Comparison of ENCODE assay signal across 29 cellular contexts in the genomic region with DNA sequence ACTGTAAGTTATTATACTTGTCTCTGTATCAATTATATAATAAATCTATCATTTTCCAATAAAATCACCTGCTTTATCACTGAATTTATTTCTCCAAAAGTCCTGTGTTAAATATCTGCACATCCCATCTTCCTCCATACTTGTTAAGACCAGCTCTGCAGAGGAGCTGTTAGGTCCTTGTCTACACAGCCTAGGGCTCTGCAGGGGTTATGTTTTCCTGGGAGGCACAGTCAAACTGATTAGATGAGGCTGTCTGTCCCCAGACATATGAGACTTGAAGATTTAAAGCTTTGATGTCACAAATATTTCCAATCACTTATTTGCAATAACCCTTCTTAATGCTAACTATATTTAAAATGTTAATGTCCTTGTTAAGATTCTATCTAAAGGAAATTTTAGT.
"Had no signal": no experiment of that assay in that cellular context is flagged by ENCODE, and none has a peak within 500 bp of the region (broad histone marks: within the 10 kb centered on the region; RNA-seq: fewer than 3 reads in every experiment).

No MANE protein-coding gene starts in this region.

- H3K36me3 ChIP-seq: brain microvascular endothelial cell, esophagus squamous epithelium, gastroesophageal sphincter, heart right ventricle had no signal

- H3K27ac Mint-ChIP-seq: activated CD4-positive, alpha-beta memory T cell treated with anti-CD3 and anti-CD28 coated beads, Interleukin-2, amount 10 ng/mL, durations not matched to agents 7 days and 5 days; activated CD4-positive, alpha-beta T cell treated with anti-CD3 and anti-CD28 coated beads, Interleukin-2, amount 10 ng/mL, durations not matched to agents 7 days and 5 days; activated naive CD8-positive, alpha-beta T cell; activated T-cell treated with anti-CD3 and anti-CD28 coated beads, Interleukin-2, amount 50 U/mL, for 24 hours; activated T-helper 17 cell treated with anti-CD3 and anti-CD28 coated beads, Interleukin-2, amount 50 U/mL, for 72 hours; effector memory CD8-positive, alpha-beta T cell had no signal

- H2AFZ ChIP-seq: hepatocyte had no signal

- DNase-seq: activated CD4-positive, alpha-beta memory T cell treated with anti-CD3 and anti-CD28 coated beads, Interleukin-2, amount 10 ng/mL, durations not matched to agents 7 days and 5 days; activated CD4-positive, alpha-beta T cell treated with anti-CD3 and anti-CD28 coated beads for 1 hour; activated CD4-positive, alpha-beta T cell treated with anti-CD3 and anti-CD28 coated beads for 4 hours; activated CD4-positive, alpha-beta T cell treated with anti-CD3 and anti-CD28 coated beads, Interleukin-2, amount 10 ng/mL, durations not matched to agents 7 days and 5 days; activated CD4-positive, alpha-beta T cell treated with anti-CD3 and anti-CD28 coated beads, Interleukin-2, amount 50 U/mL, for 4 hours; activated CD8-positive, alpha-beta memory T cell treated with anti-CD3 and anti-CD28 coated beads, Interleukin-2, amount 50 U/mL, for 48 hours; activated effector memory CD4-positive, alpha-beta T cell treated with Interleukin-2 at 50 U/mL for 16 hours; activated gamma-delta T cell treated with Interleukin-2 at 50 U/mL for 16 hours; activated naive CD4-positive, alpha-beta T cell treated with anti-CD3 and anti-CD28 coated beads, Interleukin-2, amount 50 U/mL, for 16 hours; activated naive CD4-positive, alpha-beta T cell treated with Interleukin-2 at 50 U/mL for 16 hours; activated T-cell treated with anti-CD3 and anti-CD28 coated beads for 4 hours; activated T-cell treated with anti-CD3 and anti-CD28 coated beads, Interleukin-2, amount 50 U/mL, for 24 hours; amniotic stem cell; anterior cingulate cortex; brain microvascular endothelial cell; cortex of kidney; dermis blood vessel endothelial cell; effector CD4-positive, alpha-beta T cell; effector memory CD8-positive, alpha-beta T cell; esophagus squamous epithelium; foreskin melanocyte; heart right ventricle; T-helper 2 cell had no signal

- H3K4me3 Mint-ChIP-seq: activated CD4-positive, alpha-beta memory T cell treated with anti-CD3 and anti-CD28 coated beads, Interleukin-2, amount 10 ng/mL, durations not matched to agents 7 days and 5 days; activated CD4-positive, alpha-beta T cell treated with anti-CD3 and anti-CD28 coated beads, Interleukin-2, amount 10 ng/mL, durations not matched to agents 7 days and 5 days; activated naive CD8-positive, alpha-beta T cell; activated T-cell treated with anti-CD3 and anti-CD28 coated beads, Interleukin-2, amount 50 U/mL, for 24 hours; activated T-helper 17 cell treated with anti-CD3 and anti-CD28 coated beads, Interleukin-2, amount 50 U/mL, for 72 hours; central memory CD8-positive, alpha-beta T cell; effector memory CD8-positive, alpha-beta T cell had no signal

- H3K27ac ChIP-seq: brain microvascular endothelial cell, epithelial cell of prostate, esophagus squamous epithelium, gastroesophageal sphincter, heart right ventricle, hepatocyte had no signal

- H3K4me3 ChIP-seq: esophagus squamous epithelium, gastroesophageal sphincter, heart right ventricle, hepatocyte had no signal

- H3K36me3 Mint-ChIP-seq: activated naive CD8-positive, alpha-beta T cell had no signal

- ATAC-seq: activated T-helper 17 cell treated with anti-CD3 and anti-CD28 coated beads, Interleukin-2, amount 50 U/mL, for 72 hours; effector memory CD8-positive, alpha-beta T cell; gastroesophageal sphincter; heart right ventricle had no signal

- H3K4me1 Mint-ChIP-seq: activated CD4-positive, alpha-beta memory T cell treated with anti-CD3 and anti-CD28 coated beads, Interleukin-2, amount 10 ng/mL, durations not matched to agents 7 days and 5 days; activated CD4-positive, alpha-beta T cell treated with anti-CD3 and anti-CD28 coated beads, Interleukin-2, amount 10 ng/mL, durations not matched to agents 7 days and 5 days; activated T-helper 17 cell treated with anti-CD3 and anti-CD28 coated beads, Interleukin-2, amount 50 U/mL, for 72 hours; central memory CD8-positive, alpha-beta T cell had no signal

- H3K27me3 Mint-ChIP-seq: activated CD4-positive, alpha-beta memory T cell treated with anti-CD3 and anti-CD28 coated beads, Interleukin-2, amount 10 ng/mL, durations not matched to agents 7 days and 5 days; activated CD4-positive, alpha-beta T cell treated with anti-CD3 and anti-CD28 coated beads, Interleukin-2, amount 10 ng/mL, durations not matched to agents 7 days and 5 days; activated naive CD8-positive, alpha-beta T cell; activated T-cell treated with anti-CD3 and anti-CD28 coated beads, Interleukin-2, amount 50 U/mL, for 24 hours; activated T-helper 17 cell treated with anti-CD3 and anti-CD28 coated beads, Interleukin-2, amount 50 U/mL, for 72 hours; central memory CD8-positive, alpha-beta T cell; effector memory CD8-positive, alpha-beta T cell had no signal

- H3K4me2 ChIP-seq: hepatocyte had no signal

- H3K9me3 ChIP-seq: esophagus squamous epithelium, gastroesophageal sphincter, heart right ventricle had no signal

- H3K4me1 ChIP-seq: esophagus squamous epithelium, gastroesophageal sphincter, heart right ventricle had no signal

- H3K9me3 Mint-ChIP-seq: activated CD4-positive, alpha-beta memory T cell treated with anti-CD3 and anti-CD28 coated beads, Interleukin-2, amount 10 ng/mL, durations not matched to agents 7 days and 5 days; activated CD4-positive, alpha-beta T cell treated with anti-CD3 and anti-CD28 coated beads, Interleukin-2, amount 10 ng/mL, durations not matched to agents 7 days and 5 days; activated T-cell treated with anti-CD3 and anti-CD28 coated beads, Interleukin-2, amount 50 U/mL, for 24 hours; activated T-helper 17 cell treated with anti-CD3 and anti-CD28 coated beads, Interleukin-2, amount 50 U/mL, for 72 hours had no signal

- H3K79me2 ChIP-seq: hepatocyte had no signal

- H3K27me3 ChIP-seq: brain microvascular endothelial cell, esophagus squamous epithelium, gastroesophageal sphincter, heart right ventricle, hepatocyte had no signal
